9 cellular contexts compared by ENCODE assay signal in the genomic region with DNA sequence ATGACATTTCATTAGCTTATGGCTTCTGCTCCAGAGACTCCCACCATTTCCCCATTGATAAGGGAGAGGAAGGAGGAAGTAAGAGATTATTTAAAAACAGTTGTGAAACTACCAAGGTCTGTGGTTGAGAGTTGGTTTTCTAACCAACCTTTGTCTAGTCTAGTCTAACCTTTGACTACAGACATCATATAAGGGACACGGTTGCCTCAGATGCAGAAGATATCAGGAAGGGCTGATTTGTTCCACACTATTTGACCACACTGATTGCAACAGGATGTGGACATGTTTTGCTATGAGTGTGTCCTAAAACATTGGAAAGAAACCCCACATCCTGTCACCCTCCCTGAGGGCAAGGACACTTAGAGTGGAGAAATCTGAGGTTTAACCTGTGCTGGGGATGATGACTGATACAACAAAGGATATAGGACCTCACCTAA. TPM values are rescaled to one million over a fixed set of nuclear protein-coding genes. Genes with fewer than 3 reads are reported as not detected.
DNase-seq lines count a peak whose midpoint lies in the region; ATAC-seq and TF ChIP-seq lines count a peak whose summit lies in the region.
"Had no signal": no experiment of that assay in that cellular context is flagged by ENCODE, and none has a peak within 500 bp of the region (broad histone marks: within the 10 kb centered on the region; RNA-seq: fewer than 3 reads in every experiment).

No MANE protein-coding gene starts in this region.

- H3K27me3 ChIP-seq in OCI-LY3 (ENCODE audit: low read depth, low read length) = peaks cover 23% of the 10 kb centered on the region

- no peak overlapping the region for H3K27ac Mint-ChIP-seq in chondrocyte (ENCODE audit: unreplicated experiment)

- no peak overlapping the region for H2AFZ ChIP-seq in OCI-LY3 (ENCODE audit: low read depth, low read length)

- ATAC-seq in GM18868 (IDR thresholded peaks at IDR 0.05; ENCODE audit: unreplicated experiment) = peak; percentile 71
- ATAC-seq in HG02759 (IDR thresholded peaks at IDR 0.05; ENCODE audit: unreplicated experiment) = peak; percentile 77
- ATAC-seq in left colon = peak; percentile 56

- no peak overlapping the region; the same call in 1 of the 2 replicates for H3K9ac ChIP-seq in OCI-LY3 (ENCODE audit: low read length)

- intact Hi-C loops in left colon (cut with DNase I, micrococcal nuclease) = no loop called here

- no peaks in the 10 kb centered on the region for H3K4me1 Mint-ChIP-seq in chondrocyte (ENCODE audit: low read depth)

- H3K4me3 Mint-ChIP-seq in chondrocyte (ENCODE audit: unreplicated experiment) = no peak overlapping the region

- H3K4me3 ChIP-seq in OCI-LY3 (ENCODE audit: low read length) = peak overlapping the region; percentile 27
- H3K4me3 ChIP-seq: SK-N-MC had no signal

- H3K36me3 ChIP-seq in OCI-LY3 (replicated peaks; ENCODE audit: low read depth, low read length) = no peaks in the 10 kb centered on the region

- no peaks in the 10 kb centered on the region for H3K9me3 ChIP-seq in OCI-LY3 (ENCODE audit: insufficient read depth, low read length)

- H3K27ac ChIP-seq in OCI-LY3 (ENCODE audit: low read length) = peak overlapping the region; percentile 9; the same call in 1 of the 2 replicates
- H3K27ac ChIP-seq: SK-N-MC had no signal

- H3K9me3 Mint-ChIP-seq in chondrocyte (ENCODE audit: low read depth) = no peaks in the 10 kb centered on the region

- H3K4me2 ChIP-seq in OCI-LY3 (ENCODE audit: low read length) = peak overlapping the region; percentile 59

- H3K4me1 ChIP-seq in OCI-LY3 (ENCODE audit: low read length) = peaks cover 40% of the 10 kb centered on the region

- no peaks in the 10 kb centered on the region for H3K79me2 ChIP-seq in OCI-LY3 (ENCODE audit: low read length)

- DNase-seq in left colon = no peak
- DNase-seq in effector CD4-positive, alpha-beta T cell = no peak
- DNase-seq in mucosa of gallbladder (ENCODE audit: low spot score) = no peak
- DNase-seq in chondrocyte (ENCODE audit: low spot score) = no peak
- DNase-seq in DMS53 (lab: John Stamatoyannopoulos, UW) = no peak

- H3K27me3 Mint-ChIP-seq in chondrocyte (ENCODE audit: low read depth) = no peaks in the 10 kb centered on the region

- no peaks in the 10 kb centered on the region for H4K20me1 ChIP-seq in OCI-LY3 (ENCODE audit: insufficient read depth, low read length)

- TF ChIP-seq CTCF in OCI-LY3 (IDR thresholded peaks at IDR 0.05; ENCODE audit: low read depth, low read length) (no peak), chondrocyte (IDR thresholded peaks at IDR 0.05) (no peak)

- H3K36me3 Mint-ChIP-seq in chondrocyte (ENCODE audit: low read depth) = no peaks in the 10 kb centered on the region

RNA-seq across cellular contexts. Expression of a gene that starts 53.0 kb away (rescaled TPM):
- total RNA-seq in left colon (10 to 100 TPM; 18.9 to 23.3 TPM), mucosa of gallbladder (10.0 TPM), chondrocyte (8.5 to 10.1 TPM (median 9.3 TPM) in 3 replicates)
